ENCODE assay signal across 10 cellular contexts in genomic region chr5:149125386-149125891, GRCh38. TPM values are rescaled to one million over a fixed set of nuclear protein-coding genes. Genes with fewer than 3 reads are reported as not detected.
DNase-seq lines count a peak whose midpoint lies in the region; ATAC-seq and TF ChIP-seq lines count a peak whose summit lies in the region.
"Had no signal": no experiment of that assay in that cellular context is flagged by ENCODE, and none has a peak within 500 bp of the region (broad histone marks: within the 10 kb centered on the region; RNA-seq: fewer than 3 reads in every experiment).

No MANE protein-coding gene starts in this region.

- DNase-seq in AG09319 (ENCODE audit: extremely low read depth, low read depth) (no peak), cerebellum (ENCODE audit: low spot score) (peak; percentile 74), left kidney (ENCODE audit: low read depth, low spot score) (peak; percentile 41), NK-92 (lab: John Stamatoyannopoulos, UW; ENCODE audit: unreplicated experiment) (no peak)
- DNase-seq: NCI-H2171 had no signal

- ATAC-seq in GM21447 (IDR thresholded peaks at IDR 0.05; ENCODE audit: unreplicated experiment) (no peak), GM19455 (IDR thresholded peaks at IDR 0.05; ENCODE audit: unreplicated experiment) (no peak), GM18520 (IDR thresholded peaks at IDR 0.05; ENCODE audit: unreplicated experiment) (no peak)

- TF ChIP-seq CTCF in AG09319 (IDR thresholded peaks at IDR 0.05; ENCODE audit: low read depth, low read length) (peak; percentile 9), LNCAP (IDR thresholded peaks at IDR 0.05) (peak; percentile 54)

RNA-seq across cellular contexts. Expression of gene ABLIM3, which starts 15.9 kb away (rescaled TPM):
- total RNA-seq in cerebellum = 43.3 TPM
- total RNA-seq: T-helper 2 cell treated with Interferon-gamma antibody and Interleukin-4, amounts not matched to agents 100 ng/mL and 5 ng/mL, for 36 hours had no signal

Comparison
In these comparisons a context has a peak if more than half of its experiments do, and no peak if none do; other contexts are left out.
1. DNase-seq: peak in cerebellum (single experiment) and left kidney (single experiment); none in AG09319 (single experiment) and NK-92 (single experiment).